In the genomic region with DNA sequence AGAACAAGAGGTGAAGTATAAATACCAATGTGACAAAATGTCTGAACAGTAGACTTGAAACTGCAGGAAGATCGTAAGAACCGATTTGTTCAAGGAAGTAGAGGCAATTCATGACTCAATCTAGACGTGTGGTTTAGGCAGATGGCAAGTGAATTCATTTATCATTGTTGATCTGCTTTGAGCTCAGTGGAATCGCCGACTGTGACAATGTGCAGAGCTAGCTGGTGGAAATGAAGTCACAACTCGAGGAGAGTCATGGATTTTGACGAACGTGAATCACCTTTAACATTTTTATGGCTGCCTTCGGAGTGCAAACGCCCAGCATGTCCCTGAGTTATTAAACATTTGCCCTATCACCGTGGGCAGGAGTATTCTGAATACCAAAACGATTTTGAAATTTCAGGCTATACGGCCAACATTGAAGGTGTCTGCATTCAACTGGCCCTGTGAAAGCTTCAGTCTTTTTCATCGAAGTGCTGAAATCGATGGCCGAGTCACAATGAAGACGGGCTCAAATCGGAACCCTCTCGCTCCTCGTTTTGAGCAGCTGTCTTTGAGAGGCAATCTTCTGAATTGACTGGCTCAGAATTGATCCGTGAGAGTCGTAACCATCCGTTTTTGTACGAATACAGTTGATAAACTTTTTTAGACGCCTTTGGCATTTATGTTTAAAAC, we compare ENCODE assay signal across 8 cellular contexts. TPM values are rescaled to one million over a fixed set of nuclear protein-coding genes. Genes with fewer than 3 reads are reported as not detected.
DNase-seq lines count a peak whose midpoint lies in the region; ATAC-seq and TF ChIP-seq lines count a peak whose summit lies in the region.

No MANE protein-coding gene starts in this region.

- peaks cover 18% of the 10 kb centered on the region for H3K4me1 Mint-ChIP-seq in activated CD8-positive, alpha-beta memory T cell treated with anti-CD3 and anti-CD28 coated beads, Interleukin-2, amount 10 ng/mL, durations not matched to agents 7 days and 5 days
- peaks cover 6 to 36% (median 26%) of the 10 kb centered on the region in 4 donors for H3K4me1 Mint-ChIP-seq in naive thymus-derived CD8-positive, alpha-beta T cell

- H3K9me3 ChIP-seq in upper lobe of left lung, result peaks cover 0 to 4% (median 0%) of the 10 kb centered on the region in 4 donors

- H3K9me3 Mint-ChIP-seq in activated CD8-positive, alpha-beta memory T cell treated with anti-CD3 and anti-CD28 coated beads, Interleukin-2, amount 10 ng/mL, durations not matched to agents 7 days and 5 days (ENCODE audit: low read depth), result no peaks in the 10 kb centered on the region
- peaks cover 0 to 5% (median 0%) of the 10 kb centered on the region in 9 donors for H3K9me3 Mint-ChIP-seq in naive thymus-derived CD8-positive, alpha-beta T cell

- H3K27ac Mint-ChIP-seq in activated CD8-positive, alpha-beta memory T cell treated with anti-CD3 and anti-CD28 coated beads, Interleukin-2, amount 10 ng/mL, durations not matched to agents 7 days and 5 days, result peak overlapping the region; percentile 97
- peak overlapping the region; percentile 95 to 99 (median 98) for H3K27ac Mint-ChIP-seq in naive thymus-derived CD8-positive, alpha-beta T cell

- H3K4me1 ChIP-seq in upper lobe of left lung, result peaks cover 0 to 2% (median 0%) of the 10 kb centered on the region in 4 donors

- no peak for TF ChIP-seq POLR2A in upper lobe of left lung (IDR thresholded peaks at IDR 0.05)

- no peaks in the 10 kb centered on the region for H3K36me3 ChIP-seq in upper lobe of left lung

- POLR2A ChIA-PET in HEK293T (lab: Yijun Ruan, JAX), result interaction anchor here (0.6 to 4.6 kb wide), 8 partner anchors 9 to 249 kb away, joined by 3 to 41 read pairs (median 5); a partner anchor contains a TSS
- POLR2A ChIA-PET in naive thymus-derived CD8-positive, alpha-beta T cell (lab: Charles Lee), result interaction anchor here (1.0 to 4.4 kb wide), 15 partner anchors 8 to 421 kb away, joined by 3 to 47 read pairs (median 7); a partner anchor contains a TSS

- TF ChIP-seq EP300 in upper lobe of left lung (IDR thresholded peaks at IDR 0.05), result no peak

- peak overlapping the region; percentile 86 to 92 (median 89) for H3K27ac ChIP-seq in upper lobe of left lung

- 0 to 32% methylated on average over 14 to 25 of the region's 25 CpGs for WGBS in upper lobe of left lung, 2 donors

- no peaks in the 10 kb centered on the region for H3K27me3 Mint-ChIP-seq in activated CD8-positive, alpha-beta memory T cell treated with anti-CD3 and anti-CD28 coated beads, Interleukin-2, amount 10 ng/mL, durations not matched to agents 7 days and 5 days
- no peaks in the 10 kb centered on the region for H3K27me3 Mint-ChIP-seq in naive thymus-derived CD8-positive, alpha-beta T cell

- H3K4me3 Mint-ChIP-seq in activated CD8-positive, alpha-beta memory T cell treated with anti-CD3 and anti-CD28 coated beads, Interleukin-2, amount 10 ng/mL, durations not matched to agents 7 days and 5 days, result peak overlapping the region; percentile 92
- H3K4me3 Mint-ChIP-seq in naive thymus-derived CD8-positive, alpha-beta T cell, result peak overlapping the region; percentile 94 to 99 (median 97)

- ATAC-seq in activated CD8-positive, alpha-beta memory T cell treated with anti-CD3 and anti-CD28 coated beads, Interleukin-2, amount 10 ng/mL, durations not matched to agents 7 days and 5 days, result peak; percentile 48
- peak; percentile 55 to 65 for ATAC-seq in naive thymus-derived CD8-positive, alpha-beta T cell
- peak in 1 of 2 donors; percentile 45 for ATAC-seq in upper lobe of left lung (ENCODE audit: low FRiP score in 2 of 2)

- CTCF ChIA-PET in HEK293T (lab: Yijun Ruan, JAX), result no interaction called here
- CTCF ChIA-PET in activated CD8-positive, alpha-beta memory T cell treated with anti-CD3 and anti-CD28 coated beads, Interleukin-2, amount 10 ng/mL, durations not matched to agents 7 days and 5 days (lab: Charles Lee), result interaction anchor here (0.7 to 3.0 kb wide), 7 partner anchors 11 to 336 kb away, joined by 3 to 8 read pairs (median 3); no protein-coding TSS in a partner anchor

- H3K36me3 Mint-ChIP-seq in activated CD8-positive, alpha-beta memory T cell treated with anti-CD3 and anti-CD28 coated beads, Interleukin-2, amount 10 ng/mL, durations not matched to agents 7 days and 5 days, result peaks cover 26% of the 10 kb centered on the region
- H3K36me3 Mint-ChIP-seq in naive thymus-derived CD8-positive, alpha-beta T cell, result peaks cover 7 to 30% (median 22%) of the 10 kb centered on the region in 3 donors

- DNase-seq in EH (ENCODE audit: low read depth), result peak; percentile 63
- DNase-seq in HEK293T (ENCODE audit: extremely low spot score), result peak; percentile 18
- DNase-seq in NCI-H2227 treated with DMSO at 0.1 percent for 48 hours (lab: John Stamatoyannopoulos, UW), result peak; percentile 27
- DNase-seq in activated CD8-positive, alpha-beta memory T cell treated with anti-CD3 and anti-CD28 coated beads, Interleukin-2, amount 10 ng/mL, durations not matched to agents 7 days and 5 days, result peak; percentile 77
- peak; percentile 65 for DNase-seq in epithelial cell of esophagus (ENCODE audit: low read depth)
- peak; percentile 26 to 83 (median 64) for DNase-seq in naive thymus-derived CD8-positive, alpha-beta T cell
- no peak for DNase-seq in upper lobe of left lung
- DNase-seq in NCI-H1105 treated with DMSO at 0.1 percent for 48 hours (lab: John Stamatoyannopoulos, UW), result no peak

- no peaks in the 10 kb centered on the region for H3K27me3 ChIP-seq in upper lobe of left lung

- TF ChIP-seq CTCF in epithelial cell of esophagus (IDR thresholded peaks at IDR 0.05; ENCODE audit: insufficient read depth, low read depth, low read length, missing control alignments), result no peak
- TF ChIP-seq CTCF in upper lobe of left lung (IDR thresholded peaks at IDR 0.05), result no peak

- H3K4me3 ChIP-seq in epithelial cell of esophagus (ENCODE audit: low read length) (peak overlapping the region; percentile 91), upper lobe of left lung (peak overlapping the region in 3 of 4 donors; percentile 45 to 77 (median 74))

TF ChIP-seq in HEK293T, 16 proteins besides CTCF, POLR2A, EP300 and RAD21:
- TF ChIP-seq BHLHE40 (IDR thresholded peaks at IDR 0.05; ENCODE audit: borderline replicate concordance), result no peak
- TF ChIP-seq, protein P1, sequence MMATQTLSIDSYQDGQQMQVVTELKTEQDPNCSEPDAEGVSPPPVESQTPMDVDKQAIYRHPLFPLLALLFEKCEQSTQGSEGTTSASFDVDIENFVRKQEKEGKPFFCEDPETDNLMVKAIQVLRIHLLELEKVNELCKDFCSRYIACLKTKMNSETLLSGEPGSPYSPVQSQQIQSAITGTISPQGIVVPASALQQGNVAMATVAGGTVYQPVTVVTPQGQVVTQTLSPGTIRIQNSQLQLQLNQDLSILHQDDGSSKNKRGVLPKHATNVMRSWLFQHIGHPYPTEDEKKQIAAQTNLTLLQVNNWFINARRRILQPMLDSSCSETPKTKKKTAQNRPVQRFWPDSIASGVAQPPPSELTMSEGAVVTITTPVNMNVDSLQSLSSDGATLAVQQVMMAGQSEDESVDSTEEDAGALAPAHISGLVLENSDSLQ (IDR thresholded peaks at IDR 0.05), result peak; percentile 44
TF ChIP-seq in HEK293T: peak in this region for 1.

RNA-seq across cellular contexts. Expression of a gene that starts 0.7 kb away (rescaled TPM):
- 100 to 1,000 TPM; 365 to 381 TPM for total RNA-seq in activated CD8-positive, alpha-beta memory T cell treated with anti-CD3 and anti-CD28 coated beads, Interleukin-2, amount 10 ng/mL, durations not matched to agents 7 days and 5 days
- 100 to 1,000 TPM; 636 to 675 TPM for total RNA-seq in naive thymus-derived CD8-positive, alpha-beta T cell
- 10 to 100 TPM; 29.7 to 32.7 (median 31.3) TPM for polyA plus RNA-seq in naive thymus-derived CD8-positive, alpha-beta T cell
- total RNA-seq in upper lobe of left lung, result 100 to 1,000 TPM in 5 of 6 donors, 10 to 100 TPM in 1; 88.3 to 315 (median 159) TPM

RNA-seq across cellular contexts. Expression of a gene that starts 46.0 kb away (rescaled TPM):
- 1 to 10 TPM; 4.3 to 6.7 TPM for total RNA-seq in activated CD8-positive, alpha-beta memory T cell treated with anti-CD3 and anti-CD28 coated beads, Interleukin-2, amount 10 ng/mL, durations not matched to agents 7 days and 5 days
- total RNA-seq in naive thymus-derived CD8-positive, alpha-beta T cell, result 10 to 100 TPM; 11.6 to 12.1 TPM
- 1 to 10 TPM in 1 of 3 donors, under 1 TPM in 2; 0.34 to 1.3 (median 0.77) TPM for polyA plus RNA-seq in naive thymus-derived CD8-positive, alpha-beta T cell
- 1 to 10 TPM; 1.1 to 7.3 (median 2.9) TPM for total RNA-seq in upper lobe of left lung

Comparison
In these comparisons a context has a peak if more than half of its experiments do, and no peak if none do; other contexts are left out.
1. DNase-seq: peak in EH (single experiment), HEK293T (single experiment), NCI-H2227 treated with DMSO at 0.1 percent for 48 hours (single experiment), activated CD8-positive, alpha-beta memory T cell treated with anti-CD3 and anti-CD28 coated beads, Interleukin-2, amount 10 ng/mL, durations not matched to agents 7 days and 5 days (single experiment), epithelial cell of esophagus (single experiment) and naive thymus-derived CD8-positive, alpha-beta T cell (10 of 10); none in upper lobe of left lung (0 of 2) and NCI-H1105 treated with DMSO at 0.1 percent for 48 hours (single experiment).